ENCODE assay signal across 24 cellular contexts in genomic region chr3:48681974-48682610, GRCh38.
"Had no signal": no experiment of that assay in that cellular context is flagged by ENCODE, and none has a peak within 500 bp of the region (broad histone marks: within the 10 kb centered on the region; RNA-seq: fewer than 3 reads in every experiment).

No MANE protein-coding gene starts in this region.

- H3K27ac Mint-ChIP-seq: activated naive CD4-positive, alpha-beta T cell treated with anti-CD3 and anti-CD28 coated beads, Interleukin-2, amount 50 U/mL, for 24 hours; activated T-cell treated with anti-CD3 and anti-CD28 coated beads, Interleukin-2, amount 50 U/mL, for 24 hours; progenitor cell of endocrine pancreas; stimulated activated memory B cell treated with anti-CD40 and anti-IgM and Interleukin-4, amounts not matched to agents 10 μg/mL and 1 μg/mL and 100 μg/mL, for 72 hours; T-helper 2 cell treated with Interferon-gamma antibody and Interleukin-4, amounts not matched to agents 5 μg/mL and 100 μg/mL, for 36 hours had no signal

- H3K27ac ChIP-seq: esophagus muscularis mucosa, foreskin keratinocyte, sigmoid colon, stomach had no signal

- ATAC-seq: foreskin keratinocyte; heart right ventricle; stimulated activated memory B cell treated with anti-CD40 and anti-IgM and Interleukin-4, amounts not matched to agents 10 μg/mL and 1 μg/mL and 100 μg/mL, for 72 hours had no signal

- H3K27me3 ChIP-seq: esophagus muscularis mucosa, foreskin keratinocyte, heart right ventricle, sigmoid colon, stomach, tibial artery had no signal

- H3K9me3 Mint-ChIP-seq: activated naive CD4-positive, alpha-beta T cell treated with anti-CD3 and anti-CD28 coated beads, Interleukin-2, amount 50 U/mL, for 24 hours; activated T-cell treated with anti-CD3 and anti-CD28 coated beads, Interleukin-2, amount 50 U/mL, for 24 hours; mesothelial cell of epicardium; naive B cell; stimulated activated memory B cell treated with anti-CD40 and anti-IgM and Interleukin-4, amounts not matched to agents 10 μg/mL and 1 μg/mL and 100 μg/mL, for 72 hours; T-helper 2 cell treated with Interferon-gamma antibody and Interleukin-4, amounts not matched to agents 5 μg/mL and 100 μg/mL, for 36 hours had no signal

- H3K9me3 ChIP-seq: esophagus muscularis mucosa, heart right ventricle, sigmoid colon, stomach, tibial artery had no signal

- H3K4me3 ChIP-seq: esophagus muscularis mucosa, heart right ventricle, sigmoid colon, stomach, tibial artery had no signal

- DNase-seq: activated CD4-positive, alpha-beta T cell treated with anti-CD3 and anti-CD28 coated beads for 4 hours; activated CD4-positive, alpha-beta T cell treated with anti-CD3 and anti-CD28 coated beads, Interleukin-2, amount 50 U/mL, for 4 hours; activated CD8-positive, alpha-beta memory T cell treated with anti-CD3 and anti-CD28 coated beads, Interleukin-2, amount 50 U/mL, for 48 hours; activated gamma-delta T cell treated with Interleukin-2 at 50 U/mL for 16 hours; activated T-cell treated with anti-CD3 and anti-CD28 coated beads, Interleukin-2, amount 50 U/mL, for 24 hours; dermis blood vessel endothelial cell; effector CD4-positive, alpha-beta T cell; foreskin keratinocyte; heart right ventricle; naive B cell; sigmoid colon; small intestine; stimulated activated CD4-positive, alpha-beta T cell treated with anti-CD3 and anti-CD28 coated beads, Interleukin-1b, Interleukin-23, amount 100 ng/mL, for 48 hours; stimulated activated CD4-positive, alpha-beta T cell treated with anti-CD3 and anti-CD28 coated beads, Interleukin-4, amount 100 ng/mL, for 4 hours; stimulated activated CD8-positive, alpha-beta memory T cell treated with anti-CD3 and anti-CD28 coated beads, Interleukin-4, amount 100 ng/mL, for 48 hours; stomach; T-helper 1 cell; tibial artery had no signal

- H3K27me3 Mint-ChIP-seq: activated naive CD4-positive, alpha-beta T cell treated with anti-CD3 and anti-CD28 coated beads, Interleukin-2, amount 50 U/mL, for 24 hours; activated T-cell treated with anti-CD3 and anti-CD28 coated beads, Interleukin-2, amount 50 U/mL, for 24 hours; naive B cell; progenitor cell of endocrine pancreas; stimulated activated memory B cell treated with anti-CD40 and anti-IgM and Interleukin-4, amounts not matched to agents 10 μg/mL and 1 μg/mL and 100 μg/mL, for 72 hours had no signal

- H3K4me3 Mint-ChIP-seq: activated naive CD4-positive, alpha-beta T cell treated with anti-CD3 and anti-CD28 coated beads, Interleukin-2, amount 50 U/mL, for 24 hours; activated T-cell treated with anti-CD3 and anti-CD28 coated beads, Interleukin-2, amount 50 U/mL, for 24 hours; mesothelial cell of epicardium; stimulated activated memory B cell treated with anti-CD40 and anti-IgM and Interleukin-4, amounts not matched to agents 10 μg/mL and 1 μg/mL and 100 μg/mL, for 72 hours; T-helper 2 cell treated with Interferon-gamma antibody and Interleukin-4, amounts not matched to agents 5 μg/mL and 100 μg/mL, for 36 hours had no signal
